In genomic region chr5:111071413-111071812, GRCh38 we compare ENCODE assay signal across 1 cellular context.
TF ChIP-seq lines count a peak whose summit lies in the region.

TSLP (plus strand) TSS chr5:111071713; CDS start chr5:111071891, 178 bp downstream.

TF ChIP-seq in GM23338, 12 proteins besides CTCF, POLR2A, EP300 and RAD21 (continued from another document):
- TF ChIP-seq ZNF462 (CRISPR knock-in tag; IDR thresholded peaks at IDR 0.05): no peak
- no peak for TF ChIP-seq JUNB (IDR thresholded peaks at IDR 0.05; ENCODE audit: unreplicated experiment)
- TF ChIP-seq NANOG (IDR thresholded peaks at IDR 0.05; ENCODE audit: borderline replicate concordance): no peak
- TF ChIP-seq CREB1 (CRISPR knock-in tag; IDR thresholded peaks at IDR 0.05; ENCODE audit: low read depth): no peak
- no peak for TF ChIP-seq REST (IDR thresholded peaks at IDR 0.05; ENCODE audit: unreplicated experiment)
- no peak for TF ChIP-seq POLR2AphosphoS5 (IDR thresholded peaks at IDR 0.05; ENCODE audit: low read depth)
- TF ChIP-seq EZH2phosphoT487 (IDR thresholded peaks at IDR 0.05; ENCODE audit: unreplicated experiment): no peak
